ENCODE assay signal across 16 cellular contexts in the genomic region with DNA sequence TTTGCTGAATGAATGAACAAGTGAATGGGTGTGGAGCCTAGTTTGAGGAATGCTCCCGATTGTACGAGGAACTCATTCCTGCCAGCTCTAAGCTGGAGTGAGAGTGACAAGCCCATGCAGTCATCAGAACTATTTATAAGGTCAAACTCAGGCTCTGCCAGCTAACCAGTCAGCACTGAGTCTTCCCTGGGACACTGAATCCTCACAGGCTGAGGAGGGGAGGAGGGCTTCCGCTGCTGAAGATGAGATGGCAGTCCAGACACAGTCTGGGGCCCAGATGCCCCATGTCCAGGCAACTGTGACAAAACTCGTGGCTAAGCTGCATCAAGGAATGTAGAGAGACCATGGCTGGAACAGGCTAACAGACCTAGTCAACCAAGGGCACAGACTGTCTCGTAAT. TPM values are rescaled to one million over a fixed set of nuclear protein-coding genes. Genes with fewer than 3 reads are reported as not detected.
A peak's percentile ranks its signal among the peaks of the same experiment; 100 is the strongest.
DNase-seq lines count a peak whose midpoint lies in the region; ATAC-seq, FAIRE-seq and TF ChIP-seq lines count a peak whose summit lies in the region.
"Had no signal": no experiment of that assay in that cellular context is flagged by ENCODE, and none has a peak within 500 bp of the region (broad histone marks: within the 10 kb centered on the region; RNA-seq: fewer than 3 reads in every experiment).

No MANE protein-coding gene starts in this region.

- no peak for ATAC-seq in GM18858 (IDR thresholded peaks at IDR 0.05; ENCODE audit: unreplicated experiment)
- ATAC-seq in GM19395 (IDR thresholded peaks at IDR 0.05; ENCODE audit: unreplicated experiment): no peak
- ATAC-seq: HCT116; stimulated activated naive B cell treated with anti-CD40 and anti-IgM and Interleukin-4, amounts not matched to agents 10 μg/mL and 1 μg/mL and 100 μg/mL, for 72 hours had no signal

- H3K27me3 ChIP-seq in bronchial epithelial cell (ENCODE audit: control insufficient read depth, insufficient read depth, low read length) (no peaks in the 10 kb centered on the region), skeletal muscle satellite cell (ENCODE audit: control insufficient read depth, insufficient read depth, low read length) (no peaks in the 10 kb centered on the region)

- DNase-seq in HT1080 (ENCODE audit: low read depth): peak; percentile 16
- DNase-seq in bronchial epithelial cell (ENCODE audit: low read depth): peak; percentile 60
- DNase-seq in hepatic stellate cell (ENCODE audit: low spot score): peak; percentile 69
- DNase-seq in activated CD8-positive, alpha-beta memory T cell treated with anti-CD3 and anti-CD28 coated beads, Interleukin-2, amount 50 U/mL, for 48 hours: no peak
- DNase-seq in DMS114 treated with DMSO at 0.1 percent for 48 hours (lab: John Stamatoyannopoulos, UW; ENCODE audit: unreplicated experiment): no peak
- DNase-seq: activated CD4-positive, alpha-beta T cell treated with anti-CD3 and anti-CD28 coated beads for 4 hours; activated naive CD4-positive, alpha-beta T cell; effector memory CD4-positive, alpha-beta T cell; kidney; NCI-H1417; stimulated activated naive B cell treated with anti-CD40 and anti-IgM and Interleukin-4, amounts not matched to agents 10 μg/mL and 1 μg/mL and 100 μg/mL, for 72 hours had no signal

- H3K36me3 ChIP-seq in bronchial epithelial cell (ENCODE audit: control insufficient read depth, insufficient read depth, low read length) (no peaks in the 10 kb centered on the region), skeletal muscle satellite cell (ENCODE audit: insufficient read depth, low read length) (no peaks in the 10 kb centered on the region)

- H3K4me3 ChIP-seq in bronchial epithelial cell (ENCODE audit: low read depth, low read length): no peak overlapping the region
- no peak overlapping the region for H3K4me3 ChIP-seq in skeletal muscle satellite cell (ENCODE audit: low read length)

- no peak for TF ChIP-seq CTCF in bronchial epithelial cell (IDR thresholded peaks at IDR 0.05; ENCODE audit: insufficient read depth, low read length, severe bottlenecking)

- no peaks in the 10 kb centered on the region for H3K9me3 ChIP-seq in skeletal muscle satellite cell (replicated peaks; ENCODE audit: low read length)

- no peak overlapping the region for H3K9ac ChIP-seq in skeletal muscle satellite cell (ENCODE audit: low read depth, low read length)

- no peak for FAIRE-seq in bronchial epithelial cell (lab: Jason Lieb, UNC)
- FAIRE-seq: D721Med, kidney had no signal

- peaks cover 39% of the 10 kb centered on the region for H3K4me1 ChIP-seq in skeletal muscle satellite cell (ENCODE audit: control insufficient read depth, insufficient read depth, low read length)

- peak overlapping the region; percentile 53 for H3K4me2 ChIP-seq in skeletal muscle satellite cell (ENCODE audit: low read length)

RNA-seq across cellular contexts. Expression of gene LRP4, which starts 4.0 kb away (rescaled TPM):
- total RNA-seq in HT1080 (2014; rRNA removed; shearing (Covaris generic)): 1.9 and 2.1 TPM in 2 replicates
- polyA plus RNA-seq in HT1080 (2015; cell fraction: cytosol; rRNA removed): 3.5 and 3.8 TPM in 2 replicates
- polyA plus RNA-seq in HT1080 (2015; cell fraction: nucleus; rRNA removed): 11.9 and 12.2 TPM in 2 replicates
- total RNA-seq in bronchial epithelial cell: 3.3 and 5.0 TPM in 2 replicates
- total RNA-seq in skeletal muscle satellite cell (2012; rRNA removed): 3.5 and 4.6 TPM in 2 replicates

RNA-seq across cellular contexts. Expression of gene CSTPP1, which starts 22.2 kb away (rescaled TPM):
- 10.0 and 16.2 TPM in 2 replicates for total RNA-seq in HT1080 (2014; rRNA removed; shearing (Covaris generic))
- polyA plus RNA-seq in HT1080 (2015; cell fraction: cytosol; rRNA removed): 19.4 and 23.1 TPM in 2 replicates
- 17.5 and 19.2 TPM in 2 replicates for polyA plus RNA-seq in HT1080 (2015; cell fraction: nucleus; rRNA removed)
- total RNA-seq in bronchial epithelial cell: 6.6 and 9.1 TPM in 2 replicates
- total RNA-seq in skeletal muscle satellite cell (2012; rRNA removed): 17.0 and 19.7 TPM in 2 replicates

Comparison
In these comparisons a context has a peak if more than half of its experiments do, and no peak if none do; other contexts are left out.
1. DNase-seq: peak in HT1080 (single experiment), bronchial epithelial cell (single experiment) and hepatic stellate cell (single experiment); none in activated CD8-positive, alpha-beta memory T cell treated with anti-CD3 and anti-CD28 coated beads, Interleukin-2, amount 50 U/mL, for 48 hours (single experiment) and DMS114 treated with DMSO at 0.1 percent for 48 hours (single experiment).